Comparison of ENCODE assay signal across 9 cellular contexts in genomic region chr12:108633081-108633533, GRCh38. TPM values are rescaled to one million over a fixed set of nuclear protein-coding genes. Genes with fewer than 3 reads are reported as not detected.
A peak's percentile ranks its signal among the peaks of the same experiment; 100 is the strongest.
DNase-seq lines count a peak whose midpoint lies in the region; ATAC-seq, FAIRE-seq and TF ChIP-seq lines count a peak whose summit lies in the region.
"Had no signal": no experiment of that assay in that cellular context is flagged by ENCODE, and none has a peak within 500 bp of the region (broad histone marks: within the 10 kb centered on the region; RNA-seq: fewer than 3 reads in every experiment).

No MANE protein-coding gene starts in this region.

- no TSS peak for BruUV-seq in MCF 10A (replicated peaks; lab: Mats Ljungman, UMichigan)

- TF ChIP-seq CTCF in CD14-positive monocyte (IDR thresholded peaks at IDR 0.05) (no peak), HL-60 (IDR thresholded peaks at IDR 0.05; ENCODE audit: insufficient read depth, low read length) (no peak), astrocyte (IDR thresholded peaks at IDR 0.05; ENCODE audit: insufficient read depth, low read depth, low read length) (no peak), natural killer cell (IDR thresholded peaks at IDR 0.05) (no peak), MCF 10A (IDR thresholded peaks at IDR 0.05; ENCODE audit: unreplicated experiment) (no peak)

- H3K36me3 ChIP-seq in astrocyte (ENCODE audit: insufficient read depth, low read length): no peaks in the 10 kb centered on the region

- no peaks in the 10 kb centered on the region for H3K27me3 Mint-ChIP-seq in CD14-positive monocyte (ENCODE audit: low read depth in 3 of 3)
- no peaks in the 10 kb centered on the region for H3K27me3 Mint-ChIP-seq in astrocyte (ENCODE audit: low read depth, unreplicated experiment)
- H3K27me3 Mint-ChIP-seq in natural killer cell (ENCODE audit: low read depth in 2 of 2): no peaks in the 10 kb centered on the region
- no peaks in the 10 kb centered on the region for H3K27me3 Mint-ChIP-seq in MCF 10A (ENCODE audit: insufficient read depth, unreplicated experiment)

- no peaks in the 10 kb centered on the region for H4K20me1 ChIP-seq in astrocyte (ENCODE audit: insufficient read depth, low read length)

- H3K9me3 Mint-ChIP-seq in CD14-positive monocyte: peaks cover 0 to 5% (median 0%) of the 10 kb centered on the region in 7 donors
- no peaks in the 10 kb centered on the region for H3K9me3 Mint-ChIP-seq in astrocyte (ENCODE audit: unreplicated experiment)
- H3K9me3 Mint-ChIP-seq in natural killer cell: no peaks in the 10 kb centered on the region
- no peaks in the 10 kb centered on the region for H3K9me3 Mint-ChIP-seq in MCF 10A (ENCODE audit: unreplicated experiment)

- no peak overlapping the region for H3K9ac ChIP-seq in astrocyte (ENCODE audit: low read length)

- peak overlapping the region; percentile 98 for H3K27ac ChIP-seq in HL-60 (replicated peaks)
- H3K27ac ChIP-seq in astrocyte (ENCODE audit: low read depth, low read length): no peak overlapping the region
- H3K27ac ChIP-seq: foreskin keratinocyte had no signal

- H3K4me1 Mint-ChIP-seq in CD14-positive monocyte: peaks cover 90% of the 10 kb centered on the region
- H3K4me1 Mint-ChIP-seq in astrocyte (ENCODE audit: low read depth, unreplicated experiment): peaks cover 55% of the 10 kb centered on the region
- peaks cover 67% of the 10 kb centered on the region in 2 donors for H3K4me1 Mint-ChIP-seq in natural killer cell
- peaks cover 13% of the 10 kb centered on the region for H3K4me1 Mint-ChIP-seq in MCF 10A (ENCODE audit: insufficient read depth, unreplicated experiment)

- H3K27ac Mint-ChIP-seq in CD14-positive monocyte (peak overlapping the region; percentile 98 to 100 (median 100)), astrocyte (ENCODE audit: unreplicated experiment) (peak overlapping the region; percentile 75), natural killer cell (peak overlapping the region; percentile 92 to 100), MCF 10A (ENCODE audit: low read depth, unreplicated experiment) (no peak overlapping the region)

- H3K4me1 ChIP-seq in astrocyte (ENCODE audit: insufficient read depth, low read length): peaks cover 34% of the 10 kb centered on the region

- no peaks in the 10 kb centered on the region for H3K27me3 ChIP-seq in HL-60 (ENCODE audit: insufficient read depth, poor library complexity, severe bottlenecking)
- no peaks in the 10 kb centered on the region for H3K27me3 ChIP-seq in astrocyte (ENCODE audit: insufficient read depth, low read length)
- H3K27me3 ChIP-seq: foreskin keratinocyte had no signal

- POLR2A ChIA-PET in MCF 10A (lab: Yijun Ruan, JAX): interaction anchor here (4.3 kb wide), 1 partner anchor 72 kb away, joined by 29 read pairs; the partner anchor contains the start of genes ISCU and SART3

- no peak overlapping the region for H3K4me2 ChIP-seq in astrocyte (ENCODE audit: low read length)

- H3K36me3 Mint-ChIP-seq in CD14-positive monocyte (peaks cover 17 to 20% of the 10 kb centered on the region in 2 donors), astrocyte (ENCODE audit: low read depth, unreplicated experiment) (no peaks in the 10 kb centered on the region), natural killer cell (peaks cover 7% of the 10 kb centered on the region), MCF 10A (ENCODE audit: insufficient read depth, unreplicated experiment) (no peaks in the 10 kb centered on the region)

- intact Hi-C loops in CD14-positive monocyte (cut with micrococcal nuclease): loop anchor here in 1 of 2 donors (5.0 kb wide), 1 partner anchor 71 kb away; the partner anchor contains the start of genes ISCU and SART3
- intact Hi-C loops in natural killer cell (cut with micrococcal nuclease): loop anchor here (1.0 to 10.0 kb wide), 5 partner anchors 16 to 419 kb away; partner anchors contain the start of genes CMKLR1, ISCU, SART3 and USP30
- intact Hi-C loops in MCF 10A (cut with micrococcal nuclease): no loop called here

- H3K4me3 ChIP-seq in HL-60 (replicated peaks; ENCODE audit: insufficient read depth, low read length) (peak overlapping the region; percentile 53), astrocyte (ENCODE audit: insufficient read depth, low read depth, low read length) (no peak overlapping the region)

- no peak overlapping the region for H2AFZ ChIP-seq in astrocyte (ENCODE audit: low read depth, low read length)

- H3K9me3 ChIP-seq in astrocyte (ENCODE audit: insufficient read depth, low read depth, low read length): no peaks in the 10 kb centered on the region

- ATAC-seq in natural killer cell: no peak
- no peak for ATAC-seq in GM18868 (IDR thresholded peaks at IDR 0.05; ENCODE audit: unreplicated experiment)
- ATAC-seq: foreskin keratinocyte had no signal

- DNase-seq in CD14-positive monocyte (ENCODE audit: low spot score): no peak
- peak in 1 of 2 experiments; percentile 28 for DNase-seq in HL-60 (ENCODE audit: low read depth in 1 of 2, low spot score in 1 of 2)
- DNase-seq in astrocyte (ENCODE audit: low read depth): no peak
- DNase-seq in natural killer cell: no peak
- no peak for DNase-seq in OCI-M2 (lab: John Stamatoyannopoulos, UW; ENCODE audit: unreplicated experiment)
- no peak for DNase-seq in MCF 10A (ENCODE audit: unreplicated experiment)
- DNase-seq in NCI-H1048 (lab: John Stamatoyannopoulos, UW): no peak
- DNase-seq: foreskin keratinocyte had no signal

- FAIRE-seq in astrocyte (lab: Jason Lieb, UNC): no peak

- CTCF ChIA-PET in MCF 10A (lab: Yijun Ruan, JAX): interaction anchor here (0.9 kb wide), 1 partner anchor 171 kb away, joined by 4 read pairs; no protein-coding TSS in a partner anchor

- no peaks in the 10 kb centered on the region for H3K79me2 ChIP-seq in astrocyte (ENCODE audit: insufficient read depth, low read length)

- H3K4me3 Mint-ChIP-seq in CD14-positive monocyte (peak overlapping the region; percentile 96 to 98), astrocyte (ENCODE audit: unreplicated experiment) (no peak overlapping the region), natural killer cell (peak overlapping the region; percentile 100), MCF 10A (ENCODE audit: unreplicated experiment) (no peak overlapping the region)

RNA-seq across cellular contexts. Expression of gene SELPLG, which starts 0.6 kb away (rescaled TPM):
- 100 to 1,000 TPM; 247 to 349 TPM for polyA plus RNA-seq in CD14-positive monocyte
- total RNA-seq in astrocyte (4.9 and 5.8 TPM in 2 replicates), natural killer cell (100 to 1,000 TPM; 179 to 201 (median 201) TPM), MCF 10A (2022) (0.86 and 1.2 TPM in 2 replicates)

RNA-seq across cellular contexts. Expression of gene TMEM119, which starts 35.2 kb away (rescaled TPM):
- polyA plus RNA-seq in CD14-positive monocyte: under 1 TPM; 0.18 to 0.56 TPM
- 0.91 and 1.8 TPM in 2 replicates for total RNA-seq in astrocyte
- total RNA-seq in natural killer cell: 1 to 10 TPM in 1 of 3 donors, under 1 TPM in 2; 0.70 to 3.4 (median 0.71) TPM
- not detected in 2 replicates for total RNA-seq in MCF 10A (2022)
- total RNA-seq: foreskin keratinocyte had no signal

Comparison
In these comparisons a context has a peak if more than half of its experiments do, and no peak if none do; other contexts are left out.
1. H3K4me3 Mint-ChIP-seq: peak in CD14-positive monocyte (2 of 2) and natural killer cell (single experiment); none in astrocyte (single experiment) and MCF 10A (single experiment).
2. RNA of gene SELPLG, which starts 0.6 kb away (total RNA-seq): 179 to 201 TPM in natural killer cell; 4.9 to 5.8 TPM in astrocyte and 0.86 to 1.2 TPM in MCF 10A; every median in the first group is over 10 times any median in the second.